Comparison of ENCODE assay signal across 14 cellular contexts in genomic region chr11:63760487-63761079, GRCh38. TPM values are rescaled to one million over a fixed set of nuclear protein-coding genes. Genes with fewer than 3 reads are reported as not detected.
DNase-seq lines count a peak whose midpoint lies in the region; ATAC-seq and TF ChIP-seq lines count a peak whose summit lies in the region.
"Had no signal": no experiment of that assay in that cellular context is flagged by ENCODE, and none has a peak within 500 bp of the region (broad histone marks: within the 10 kb centered on the region; RNA-seq: fewer than 3 reads in every experiment).

No MANE protein-coding gene starts in this region.

- H3K79me2 ChIP-seq in neural progenitor cell (ENCODE audit: low read depth): peaks cover 72% of the 10 kb centered on the region

- no peak for ATAC-seq in HG03108 (IDR thresholded peaks at IDR 0.05; ENCODE audit: unreplicated experiment)

- H3K9me3 ChIP-seq in NT2/D1 (ENCODE audit: insufficient read depth, low read length) (no peaks in the 10 kb centered on the region), endodermal cell (ENCODE audit: control insufficient read depth, low read length) (no peaks in the 10 kb centered on the region), neural progenitor cell (ENCODE audit: low read depth) (no peaks in the 10 kb centered on the region), prostate gland (no peaks in the 10 kb centered on the region), Peyer's patch (no peaks in the 10 kb centered on the region)
- H3K9me3 ChIP-seq: BE2C had no signal

- H3K4me1 Mint-ChIP-seq in endodermal cell (peaks cover 29% of the 10 kb centered on the region), neural progenitor cell (peaks cover 30% of the 10 kb centered on the region), progenitor cell of endocrine pancreas (ENCODE audit: low read depth) (peaks cover 6% of the 10 kb centered on the region)
- H3K4me1 Mint-ChIP-seq: CD4-positive, alpha-beta memory T cell had no signal

- H3K4me3 Mint-ChIP-seq in endodermal cell (peak overlapping the region; percentile 89), neural progenitor cell (peak overlapping the region; percentile 53), progenitor cell of endocrine pancreas (ENCODE audit: low read depth) (no peak overlapping the region)
- H3K4me3 Mint-ChIP-seq: CD4-positive, alpha-beta memory T cell had no signal

- no peaks in the 10 kb centered on the region for H3K27me3 Mint-ChIP-seq in endodermal cell (ENCODE audit: insufficient read depth)
- peaks cover 16% of the 10 kb centered on the region for H3K27me3 Mint-ChIP-seq in neural progenitor cell (ENCODE audit: insufficient read depth, low read depth)
- H3K27me3 Mint-ChIP-seq in progenitor cell of endocrine pancreas: peaks cover 3% of the 10 kb centered on the region
- H3K27me3 Mint-ChIP-seq: CD4-positive, alpha-beta memory T cell had no signal

- peak overlapping the region; percentile 19 for H3K4me3 ChIP-seq in NT2/D1 (ENCODE audit: insufficient read length, low read depth)
- peak overlapping the region; percentile 82 for H3K4me3 ChIP-seq in endodermal cell (ENCODE audit: low read length)
- H3K4me3 ChIP-seq in neural progenitor cell: peak overlapping the region; percentile 62
- no peak overlapping the region for H3K4me3 ChIP-seq in prostate gland
- no peak overlapping the region for H3K4me3 ChIP-seq in Peyer's patch

- H2AFZ ChIP-seq in neural progenitor cell (replicated peaks): no peak overlapping the region

- TF ChIP-seq POLR2A in prostate gland (IDR thresholded peaks at IDR 0.05) (no peak), Peyer's patch (IDR thresholded peaks at IDR 0.05) (no peak)

- H3F3A ChIP-seq in neural progenitor cell (ENCODE audit: low read depth): peaks cover 95% of the 10 kb centered on the region

- H3K9me3 Mint-ChIP-seq in endodermal cell (no peaks in the 10 kb centered on the region), neural progenitor cell (no peaks in the 10 kb centered on the region), progenitor cell of endocrine pancreas (ENCODE audit: low read depth) (no peaks in the 10 kb centered on the region)
- H3K9me3 Mint-ChIP-seq: CD4-positive, alpha-beta memory T cell had no signal

- H3K27ac ChIP-seq in endodermal cell (ENCODE audit: low read depth, low read length) (no peak overlapping the region), neural progenitor cell (no peak overlapping the region), prostate gland (no peak overlapping the region), Peyer's patch (no peak overlapping the region)

- H4K20me1 ChIP-seq in neural progenitor cell (ENCODE audit: low read depth): peaks cover 79% of the 10 kb centered on the region

- TF ChIP-seq CTCF in endodermal cell (conservative IDR thresholded peaks at IDR 0.05) (no peak), neural progenitor cell (IDR thresholded peaks at IDR 0.05) (no peak), progenitor cell of endocrine pancreas (IDR thresholded peaks at IDR 0.05; ENCODE audit: unreplicated experiment) (no peak), prostate gland (IDR thresholded peaks at IDR 0.05) (no peak), Peyer's patch (IDR thresholded peaks at IDR 0.05) (no peak)

- H3K27me3 ChIP-seq in NT2/D1 (ENCODE audit: insufficient read depth, insufficient read length): no peaks in the 10 kb centered on the region
- no peaks in the 10 kb centered on the region for H3K27me3 ChIP-seq in endodermal cell (ENCODE audit: control insufficient read depth, insufficient read depth, low read length, poor library complexity, severe bottlenecking)
- H3K27me3 ChIP-seq in neural progenitor cell: no peaks in the 10 kb centered on the region
- no peaks in the 10 kb centered on the region for H3K27me3 ChIP-seq in prostate gland (replicated peaks; ENCODE audit: insufficient read depth)
- no peaks in the 10 kb centered on the region for H3K27me3 ChIP-seq in Peyer's patch
- H3K27me3 ChIP-seq: BE2C had no signal

- H3K9ac ChIP-seq in NT2/D1 (ENCODE audit: insufficient read length, low read depth) (peak overlapping the region; percentile 26), endodermal cell (ENCODE audit: extremely low read depth, low read length, poor library complexity, severe bottlenecking) (no peak overlapping the region), neural progenitor cell (no peak overlapping the region)

- H3K36me3 ChIP-seq in NT2/D1 (ENCODE audit: insufficient read depth, insufficient read length, low read length): peaks cover 51% of the 10 kb centered on the region
- peaks cover 32% of the 10 kb centered on the region for H3K36me3 ChIP-seq in endodermal cell (ENCODE audit: control insufficient read depth, insufficient read depth, low read length)
- H3K36me3 ChIP-seq in neural progenitor cell: peaks cover 7% of the 10 kb centered on the region
- no peaks in the 10 kb centered on the region for H3K36me3 ChIP-seq in prostate gland
- H3K36me3 ChIP-seq in Peyer's patch: peaks cover 0 to 24% (median 0%) of the 10 kb centered on the region in 3 donors
- H3K36me3 ChIP-seq: BE2C had no signal

- DNase-seq in ELF-1 (ENCODE audit: low read depth, low spot score): peak; percentile 14
- no peak for DNase-seq in NT2/D1 (ENCODE audit: low read depth, low spot score)
- peak; percentile 52 for DNase-seq in endodermal cell
- DNase-seq in neural progenitor cell (ENCODE audit: low spot score): peak; percentile 6
- DNase-seq in progenitor cell of endocrine pancreas (ENCODE audit: low spot score, unreplicated experiment): no peak
- no peak for DNase-seq in prostate gland (ENCODE audit: low spot score)
- DNase-seq in Peyer's patch: no peak
- DNase-seq: BE2C; CD4-positive, alpha-beta memory T cell; KG1; NCI-H1092; NCI-H774; SIG-M5 had no signal

- 50 to 62% methylated on average over 5 of the region's 5 CpGs for WGBS in endodermal cell (ENCODE audit: insufficient coverage in 1 of 2, insufficient read length in 1 of 2), 2 experiments
- 81% methylated on average over 5 of the region's 5 CpGs for WGBS in prostate gland

- H3K27ac Mint-ChIP-seq in endodermal cell (peak overlapping the region; percentile 90), neural progenitor cell (no peak overlapping the region), progenitor cell of endocrine pancreas (no peak overlapping the region)

- intact Hi-C loops in prostate gland (cut with DNase I): no loop called here

- peak overlapping the region; percentile 92 for H3K4me2 ChIP-seq in neural progenitor cell

- H3K36me3 Mint-ChIP-seq in endodermal cell (ENCODE audit: low read depth) (peaks cover 46% of the 10 kb centered on the region), neural progenitor cell (peaks cover 20% of the 10 kb centered on the region), progenitor cell of endocrine pancreas (ENCODE audit: insufficient read depth) (peaks cover 25% of the 10 kb centered on the region)

- H3K4me1 ChIP-seq in NT2/D1 (ENCODE audit: insufficient read depth, insufficient read length) (peaks cover 12% of the 10 kb centered on the region), endodermal cell (ENCODE audit: control insufficient read depth, insufficient read depth, low read length) (peaks cover 8% of the 10 kb centered on the region), neural progenitor cell (peaks cover 30% of the 10 kb centered on the region), prostate gland (replicated peaks) (peaks cover 7% of the 10 kb centered on the region), Peyer's patch (peaks cover 0 to 29% (median 3%) of the 10 kb centered on the region in 4 donors)
- H3K4me1 ChIP-seq: BE2C had no signal

RNA-seq across cellular contexts. Expression of gene ZFTA, which starts 8.0 kb away (rescaled TPM):
- 10 to 100 TPM; 31.9 to 38.0 TPM for total RNA-seq in endodermal cell
- 40.9 TPM for polyA plus RNA-seq in endodermal cell (2013, experiment 1 of 2)
- polyA plus RNA-seq in endodermal cell (2013, experiment 2 of 2): 38.5 TPM
- total RNA-seq in neural progenitor cell (ENCODE audit: low replicate concordance): 22.5 and 42.6 TPM in 2 replicates
- total RNA-seq in progenitor cell of endocrine pancreas: 46.8 and 53.6 TPM in 2 replicates
- 10 to 100 TPM; 13.9 to 32.7 TPM for total RNA-seq in prostate gland
- 10 to 100 TPM in 1 of 4 donors, 1 to 10 TPM in 3; 3.7 to 10.5 (median 8.5) TPM for total RNA-seq in Peyer's patch

RNA-seq across cellular contexts. Expression of gene SPINDOC, which starts 52.7 kb away (rescaled TPM):
- total RNA-seq in endodermal cell (100 to 1,000 TPM in 1 of 2 donors, 10 to 100 TPM in 1; 96.1 to 103 TPM), neural progenitor cell (ENCODE audit: low replicate concordance) (27.2 and 80.0 TPM in 2 replicates), progenitor cell of endocrine pancreas (75.3 and 77.8 TPM in 2 replicates), prostate gland (10 to 100 TPM; 17.8 to 36.2 TPM), Peyer's patch (10 to 100 TPM in 1 of 4 donors, 1 to 10 TPM in 3; 3.5 to 15.7 (median 6.4) TPM)
- polyA plus RNA-seq in endodermal cell (2013, experiment 1 of 2): 59.8 TPM
- 60.2 TPM for polyA plus RNA-seq in endodermal cell (2013, experiment 2 of 2)

Comparison
In these comparisons a context has a peak if more than half of its experiments do, and no peak if none do; other contexts are left out.
1. DNase-seq: peak in ELF-1 (single experiment), endodermal cell (single experiment) and neural progenitor cell (single experiment); none in NT2/D1 (single experiment), progenitor cell of endocrine pancreas (single experiment), prostate gland (single experiment) and Peyer's patch (0 of 3).
2. H3K4me3 ChIP-seq: peak in NT2/D1 (single experiment), endodermal cell (single experiment) and neural progenitor cell (single experiment); none in prostate gland (0 of 2) and Peyer's patch (0 of 4).